ENCODE assay signal across 20 cellular contexts in the genomic region with DNA sequence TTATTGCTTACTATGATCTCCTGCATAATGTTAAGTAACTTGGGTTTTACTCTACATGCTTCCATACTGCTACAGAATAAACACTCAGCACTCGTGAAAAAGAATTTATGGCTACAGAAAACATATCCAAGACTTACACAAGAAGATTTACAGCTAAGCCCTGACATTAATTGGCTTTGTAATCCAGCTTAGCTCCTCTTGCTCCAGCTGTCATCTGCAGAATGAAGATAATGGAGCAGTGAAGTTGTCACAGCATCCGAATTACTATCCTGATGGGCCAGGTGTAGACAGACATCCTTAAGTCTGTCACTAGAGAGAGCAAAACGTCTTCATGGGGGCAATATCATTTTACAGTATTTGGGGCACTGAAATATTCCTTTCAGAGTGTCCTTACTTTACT.
A peak's percentile ranks its signal among the peaks of the same experiment; 100 is the strongest.
DNase-seq lines count a peak whose midpoint lies in the region; ATAC-seq and TF ChIP-seq lines count a peak whose summit lies in the region.
"Had no signal": no experiment of that assay in that cellular context is flagged by ENCODE, and none has a peak within 500 bp of the region (broad histone marks: within the 10 kb centered on the region; RNA-seq: fewer than 3 reads in every experiment).

No MANE protein-coding gene starts in this region.

- peaks cover 12% of the 10 kb centered on the region for H3K9me3 ChIP-seq in mammary epithelial cell (replicated peaks; ENCODE audit: insufficient read depth, low read length)
- H3K9me3 ChIP-seq: A549 had no signal

- intact Hi-C loops in MCF 10A (cut with micrococcal nuclease) = no loop called here
- intact Hi-C loops in mammary epithelial cell (cut with micrococcal nuclease) = no loop called here
- intact Hi-C loops in activated CD4-positive, alpha-beta T cell treated with anti-CD3 and anti-CD28 coated beads, Interleukin-2, amount 10 ng/mL, durations not matched to agents 24 days and 14 days (cut with micrococcal nuclease) = no loop called here

- CTCF ChIA-PET in MCF 10A (lab: Yijun Ruan, JAX) (no interaction called here), mammary epithelial cell (lab: Charles Lee; ENCODE audit: low non-redundant PET) (no interaction called here)

- no peak overlapping the region for H3K4me3 Mint-ChIP-seq in MCF 10A (ENCODE audit: unreplicated experiment)
- H3K4me3 Mint-ChIP-seq in brain = no peak overlapping the region
- no peak overlapping the region for H3K4me3 Mint-ChIP-seq in activated CD4-positive, alpha-beta T cell treated with anti-CD3 and anti-CD28 coated beads, Interleukin-2, amount 10 ng/mL, durations not matched to agents 24 days and 14 days
- H3K4me3 Mint-ChIP-seq: CD14-positive monocyte; CD4-positive, alpha-beta memory T cell; H9 had no signal

- no peak overlapping the region for H3K27ac ChIP-seq in mammary epithelial cell (ENCODE audit: insufficient read depth, low read depth, low read length)
- H3K27ac ChIP-seq: 22Rv1, A549, BLaER1 had no signal

- POLR2A ChIA-PET in MCF 10A (lab: Yijun Ruan, JAX) = no interaction called here

- no peaks in the 10 kb centered on the region for H3K27me3 ChIP-seq in mammary epithelial cell (ENCODE audit: insufficient read depth, low read length)
- H3K27me3 ChIP-seq: BLaER1 had no signal

- H2AFZ ChIP-seq in mammary epithelial cell (ENCODE audit: low read depth, low read length) = no peak overlapping the region

- H3K4me2 ChIP-seq in mammary epithelial cell (ENCODE audit: insufficient read depth, low read depth, low read length) = no peak overlapping the region
- H3K4me2 ChIP-seq: A549, BLaER1 had no signal

- dilution Hi-C loops in mammary epithelial cell (cut with HindIII; ENCODE audit: low sequenced_read_pairs) = no loop called here

- H3K79me2 ChIP-seq in mammary epithelial cell (ENCODE audit: insufficient read depth, low read length) = no peaks in the 10 kb centered on the region

- peak overlapping the region; percentile 39 for H3K27ac Mint-ChIP-seq in MCF 10A (ENCODE audit: low read depth, unreplicated experiment)
- peak overlapping the region in 3 of 5 experiments; percentile 48 to 73 (median 69) for H3K27ac Mint-ChIP-seq in brain
- no peak overlapping the region for H3K27ac Mint-ChIP-seq in activated CD4-positive, alpha-beta T cell treated with anti-CD3 and anti-CD28 coated beads, Interleukin-2, amount 10 ng/mL, durations not matched to agents 24 days and 14 days
- H3K27ac Mint-ChIP-seq: CD14-positive monocyte; CD4-positive, alpha-beta memory T cell had no signal

- H3K36me3 Mint-ChIP-seq in MCF 10A (ENCODE audit: insufficient read depth, unreplicated experiment) (no peaks in the 10 kb centered on the region), brain (peaks cover 27% of the 10 kb centered on the region)
- H3K36me3 Mint-ChIP-seq in activated CD4-positive, alpha-beta T cell treated with anti-CD3 and anti-CD28 coated beads, Interleukin-2, amount 10 ng/mL, durations not matched to agents 24 days and 14 days (ENCODE audit: low read depth) = no peaks in the 10 kb centered on the region
- H3K36me3 Mint-ChIP-seq: CD14-positive monocyte had no signal

- no peak for TF ChIP-seq CTCF in MCF 10A (IDR thresholded peaks at IDR 0.05; ENCODE audit: unreplicated experiment)
- no peak for TF ChIP-seq CTCF in mammary epithelial cell (conservative IDR thresholded peaks at IDR 0.05 in 1 of 2, IDR thresholded peaks at IDR 0.05 in 1 of 2; ENCODE audit: extremely low read depth in 1 of 2, insufficient read depth in 1 of 2, low read depth in 1 of 2, low read length in 2 of 2)
- no peak for TF ChIP-seq CTCF in brain (conservative IDR thresholded peaks at IDR 0.05)

- no TSS peak for BruUV-seq in MCF 10A (replicated peaks; lab: Mats Ljungman, UMichigan)
- no TSS peak for BruUV-seq in mammary epithelial cell (replicated peaks; lab: Mats Ljungman, UMichigan)

- DNase-seq in MCF 10A (ENCODE audit: unreplicated experiment) (no peak), mammary epithelial cell (no peak), NCI-H82 (lab: John Stamatoyannopoulos, UW) (peak; percentile 98), NCI-H1105 (lab: John Stamatoyannopoulos, UW) (no peak), GM19240 (ENCODE audit: insufficient read length, low spot score) (no peak)
- DNase-seq in activated CD4-positive, alpha-beta T cell treated with anti-CD3 and anti-CD28 coated beads, Interleukin-2, amount 10 ng/mL, durations not matched to agents 24 days and 14 days = no peak
- DNase-seq: CD4-positive, alpha-beta memory T cell; DMS 273 treated with DMSO at 0.1 percent for 48 hours; DMS53; DND-41; EL; H9; IMR-90 had no signal

- in situ Hi-C loops in mammary epithelial cell (cut with MboI; ENCODE audit: low sequenced_read_pairs in 2 of 2) = no loop called here

- WGBS in mammary epithelial cell (ENCODE audit: low coverage, missing lambda C conversion rate) = 16% methylated on average over 3 of the region's 3 CpGs

- ATAC-seq in HG03521 (IDR thresholded peaks at IDR 0.05; ENCODE audit: unreplicated experiment) = no peak
- ATAC-seq: A549, GM12878 had no signal

- H3K27me3 Mint-ChIP-seq in MCF 10A (ENCODE audit: insufficient read depth, unreplicated experiment) (no peaks in the 10 kb centered on the region), brain (no peaks in the 10 kb centered on the region)
- no peaks in the 10 kb centered on the region for H3K27me3 Mint-ChIP-seq in activated CD4-positive, alpha-beta T cell treated with anti-CD3 and anti-CD28 coated beads, Interleukin-2, amount 10 ng/mL, durations not matched to agents 24 days and 14 days
- H3K27me3 Mint-ChIP-seq: CD4-positive, alpha-beta memory T cell had no signal

- H3K4me3 ChIP-seq in mammary epithelial cell (replicated peaks in 1 of 3; ENCODE audit: insufficient read depth in 1 of 3, low read depth in 2 of 3, low read length in 3 of 3) = no peak overlapping the region
- H3K4me3 ChIP-seq: A549, BLaER1, GM12878 had no signal

- H3K4me1 Mint-ChIP-seq in MCF 10A (ENCODE audit: insufficient read depth, unreplicated experiment) (peaks cover 13% of the 10 kb centered on the region), brain (peaks cover 14% of the 10 kb centered on the region)
- H3K4me1 Mint-ChIP-seq in activated CD4-positive, alpha-beta T cell treated with anti-CD3 and anti-CD28 coated beads, Interleukin-2, amount 10 ng/mL, durations not matched to agents 24 days and 14 days = no peaks in the 10 kb centered on the region
- H3K4me1 Mint-ChIP-seq: CD14-positive monocyte; CD4-positive, alpha-beta memory T cell had no signal

- no peak overlapping the region for H3K9ac ChIP-seq in mammary epithelial cell (ENCODE audit: insufficient read depth, low read length)
- H3K9ac ChIP-seq: BLaER1 had no signal

- no peaks in the 10 kb centered on the region for H4K20me1 ChIP-seq in mammary epithelial cell (ENCODE audit: insufficient read depth, low read length)
- H4K20me1 ChIP-seq: BLaER1 had no signal

- peaks cover 22% of the 10 kb centered on the region for H3K9me3 Mint-ChIP-seq in MCF 10A (ENCODE audit: unreplicated experiment)
- peaks cover 6 to 25% (median 19%) of the 10 kb centered on the region in 5 experiments for H3K9me3 Mint-ChIP-seq in brain
- peaks cover 5% of the 10 kb centered on the region for H3K9me3 Mint-ChIP-seq in activated CD4-positive, alpha-beta T cell treated with anti-CD3 and anti-CD28 coated beads, Interleukin-2, amount 10 ng/mL, durations not matched to agents 24 days and 14 days

- H3K36me3 ChIP-seq in mammary epithelial cell (ENCODE audit: insufficient read depth, low read length) = no peaks in the 10 kb centered on the region
- H3K36me3 ChIP-seq: BLaER1 had no signal

- no peaks in the 10 kb centered on the region for H3K4me1 ChIP-seq in mammary epithelial cell (ENCODE audit: insufficient read depth, low read length)
- H3K4me1 ChIP-seq: A549, BLaER1 had no signal
